In the genomic region with DNA sequence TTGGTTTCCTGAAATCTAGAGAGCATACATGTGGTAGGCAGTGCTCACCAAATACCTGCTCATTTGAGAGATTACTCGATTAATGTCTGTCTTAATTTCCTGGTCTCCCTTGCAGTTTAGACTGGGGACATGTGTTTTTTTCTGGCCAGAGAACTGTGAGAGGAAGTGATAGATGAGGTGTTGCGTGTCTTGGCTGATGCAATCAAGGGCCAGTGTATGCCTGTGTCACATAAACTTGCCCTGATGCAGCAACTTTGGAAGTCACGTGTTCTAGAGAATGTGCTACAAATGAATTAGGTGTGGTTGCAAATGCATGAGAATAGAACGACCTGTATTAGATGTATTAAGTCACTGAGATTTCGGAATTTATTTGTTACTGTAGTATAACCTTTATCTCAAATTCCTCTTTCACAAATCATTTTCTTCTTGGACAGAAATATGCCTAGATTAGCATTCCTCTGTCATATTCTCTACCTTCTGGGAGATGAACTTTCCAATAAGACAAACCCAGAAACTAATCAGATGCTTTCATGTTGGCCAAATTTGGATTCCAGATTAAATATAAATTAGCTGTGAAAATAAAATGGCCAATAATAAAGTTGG, we compare ENCODE assay signal across 8 cellular contexts. TPM values are rescaled to one million over a fixed set of nuclear protein-coding genes. Genes with fewer than 3 reads are reported as not detected.
A peak's percentile ranks its signal among the peaks of the same experiment; 100 is the strongest.
DNase-seq lines count a peak whose midpoint lies in the region; ATAC-seq and TF ChIP-seq lines count a peak whose summit lies in the region.

No MANE protein-coding gene starts in this region.

- peaks cover 9% of the 10 kb centered on the region for H3K36me3 Mint-ChIP-seq in activated T-helper 1 cell treated with anti-CD3 and anti-CD28 coated beads, Interleukin-12 subunit alpha, Interleukin-12 subunit beta, Interleukin-2, Interleukin-4 antibody, amounts not matched to agents 30 ng/mL and 10 ng/mL and 1 ng/mL, durations not matched to agents 14 hours and 24 hours and 36 hours (ENCODE audit: low read depth)
- peaks cover 2% of the 10 kb centered on the region for H3K36me3 Mint-ChIP-seq in chondrocyte (ENCODE audit: low read depth)

- peak; percentile 35 for ATAC-seq in left colon
- no peak for ATAC-seq in GM21360 (IDR thresholded peaks at IDR 0.05; ENCODE audit: unreplicated experiment)

- peaks cover 7% of the 10 kb centered on the region for H3K9me3 Mint-ChIP-seq in activated T-helper 1 cell treated with anti-CD3 and anti-CD28 coated beads, Interleukin-12 subunit alpha, Interleukin-12 subunit beta, Interleukin-2, Interleukin-4 antibody, amounts not matched to agents 30 ng/mL and 10 ng/mL and 1 ng/mL, durations not matched to agents 14 hours and 24 hours and 36 hours
- peaks cover 6% of the 10 kb centered on the region for H3K9me3 Mint-ChIP-seq in chondrocyte (ENCODE audit: low read depth)

- no peaks in the 10 kb centered on the region for H3K27me3 Mint-ChIP-seq in activated T-helper 1 cell treated with anti-CD3 and anti-CD28 coated beads, Interleukin-12 subunit alpha, Interleukin-12 subunit beta, Interleukin-2, Interleukin-4 antibody, amounts not matched to agents 30 ng/mL and 10 ng/mL and 1 ng/mL, durations not matched to agents 14 hours and 24 hours and 36 hours (ENCODE audit: insufficient read depth)
- H3K27me3 Mint-ChIP-seq in chondrocyte (ENCODE audit: low read depth), result no peaks in the 10 kb centered on the region

- H3K4me1 Mint-ChIP-seq in activated T-helper 1 cell treated with anti-CD3 and anti-CD28 coated beads, Interleukin-12 subunit alpha, Interleukin-12 subunit beta, Interleukin-2, Interleukin-4 antibody, amounts not matched to agents 30 ng/mL and 10 ng/mL and 1 ng/mL, durations not matched to agents 14 hours and 24 hours and 36 hours (ENCODE audit: low read depth), result peaks cover 28% of the 10 kb centered on the region
- H3K4me1 Mint-ChIP-seq in chondrocyte (ENCODE audit: low read depth), result peaks cover 8% of the 10 kb centered on the region

- intact Hi-C loops in activated T-helper 1 cell treated with anti-CD3 and anti-CD28 coated beads, Interleukin-12 subunit alpha, Interleukin-12 subunit beta, Interleukin-2, Interleukin-4 antibody, amounts not matched to agents 30 ng/mL and 10 ng/mL and 1 ng/mL, durations not matched to agents 14 hours and 24 hours and 36 hours (cut with micrococcal nuclease), result no loop called here
- intact Hi-C loops in left colon (cut with DNase I, micrococcal nuclease), result no loop called here

- peak overlapping the region; percentile 20 for H3K27ac Mint-ChIP-seq in activated T-helper 1 cell treated with anti-CD3 and anti-CD28 coated beads, Interleukin-12 subunit alpha, Interleukin-12 subunit beta, Interleukin-2, Interleukin-4 antibody, amounts not matched to agents 30 ng/mL and 10 ng/mL and 1 ng/mL, durations not matched to agents 14 hours and 24 hours and 36 hours
- no peak overlapping the region for H3K27ac Mint-ChIP-seq in chondrocyte (ENCODE audit: unreplicated experiment)

- TF ChIP-seq CTCF in chondrocyte (IDR thresholded peaks at IDR 0.05), result no peak

- H3K4me3 Mint-ChIP-seq in activated T-helper 1 cell treated with anti-CD3 and anti-CD28 coated beads, Interleukin-12 subunit alpha, Interleukin-12 subunit beta, Interleukin-2, Interleukin-4 antibody, amounts not matched to agents 30 ng/mL and 10 ng/mL and 1 ng/mL, durations not matched to agents 14 hours and 24 hours and 36 hours, result no peak overlapping the region
- no peak overlapping the region for H3K4me3 Mint-ChIP-seq in chondrocyte (ENCODE audit: unreplicated experiment)

- peak; percentile 34 for DNase-seq in stimulated activated naive CD4-positive, alpha-beta T cell treated with Interleukin-2 at 50 U/mL for 16 hours (lab: John Stamatoyannopoulos, UW)
- no peak for DNase-seq in stimulated activated naive CD4-positive, alpha-beta T cell (lab: John Stamatoyannopoulos, UW)
- DNase-seq in HS-27A (ENCODE audit: low read depth) (peak; percentile 80), left colon (peak; percentile 16 to 45), chondrocyte (ENCODE audit: low spot score) (no peak)
- no peak for DNase-seq in activated T-helper 1 cell treated with anti-CD3 and anti-CD28 coated beads, Interleukin-12 subunit alpha, Interleukin-12 subunit beta, Interleukin-2, Interleukin-4 antibody, amounts not matched to agents 30 ng/mL and 10 ng/mL and 1 ng/mL, durations not matched to agents 14 hours and 24 hours and 36 hours (ENCODE audit: low spot score)
- DNase-seq in effector CD4-positive, alpha-beta T cell, result no peak

RNA-seq across cellular contexts. Expression of a gene that starts 9.9 kb away (rescaled TPM):
- 7.5 and 7.8 TPM in 2 replicates for total RNA-seq in activated T-helper 1 cell treated with anti-CD3 and anti-CD28 coated beads, Interleukin-12 subunit alpha, Interleukin-12 subunit beta, Interleukin-2, Interleukin-4 antibody, amounts not matched to agents 30 ng/mL and 10 ng/mL and 1 ng/mL, durations not matched to agents 14 hours and 24 hours and 36 hours
- total RNA-seq in left colon (under 1 TPM; 0.12 to 0.17 TPM), chondrocyte (not detected in 3 replicates)

RNA-seq across cellular contexts. Expression of a gene that starts 29.8 kb away (rescaled TPM):
- 20.9 and 21.2 TPM in 2 replicates for total RNA-seq in activated T-helper 1 cell treated with anti-CD3 and anti-CD28 coated beads, Interleukin-12 subunit alpha, Interleukin-12 subunit beta, Interleukin-2, Interleukin-4 antibody, amounts not matched to agents 30 ng/mL and 10 ng/mL and 1 ng/mL, durations not matched to agents 14 hours and 24 hours and 36 hours
- 1 to 10 TPM; 1.4 to 4.7 TPM for total RNA-seq in left colon
- 3.4 to 6.1 TPM (median 5.1 TPM) in 3 replicates for total RNA-seq in chondrocyte

RNA-seq across cellular contexts. Expression of a gene that starts 42.3 kb away (rescaled TPM):
- total RNA-seq in activated T-helper 1 cell treated with anti-CD3 and anti-CD28 coated beads, Interleukin-12 subunit alpha, Interleukin-12 subunit beta, Interleukin-2, Interleukin-4 antibody, amounts not matched to agents 30 ng/mL and 10 ng/mL and 1 ng/mL, durations not matched to agents 14 hours and 24 hours and 36 hours, result 0.23 and 0.44 TPM in 2 replicates
- total RNA-seq in left colon (1 to 10 TPM; 4.2 to 7.3 TPM), chondrocyte (not detected in 3 replicates)

Comparison
In these comparisons a context has a peak if more than half of its experiments do, and no peak if none do; other contexts are left out.
1. DNase-seq: peak in stimulated activated naive CD4-positive, alpha-beta T cell treated with Interleukin-2 at 50 U/mL for 16 hours (single experiment), HS-27A (single experiment) and left colon (2 of 2); none in stimulated activated naive CD4-positive, alpha-beta T cell (0 of 6), activated T-helper 1 cell treated with anti-CD3 and anti-CD28 coated beads, Interleukin-12 subunit alpha, Interleukin-12 subunit beta, Interleukin-2, Interleukin-4 antibody, amounts not matched to agents 30 ng/mL and 10 ng/mL and 1 ng/mL, durations not matched to agents 14 hours and 24 hours and 36 hours (single experiment), effector CD4-positive, alpha-beta T cell (single experiment) and chondrocyte (single experiment).